In the genomic region with DNA sequence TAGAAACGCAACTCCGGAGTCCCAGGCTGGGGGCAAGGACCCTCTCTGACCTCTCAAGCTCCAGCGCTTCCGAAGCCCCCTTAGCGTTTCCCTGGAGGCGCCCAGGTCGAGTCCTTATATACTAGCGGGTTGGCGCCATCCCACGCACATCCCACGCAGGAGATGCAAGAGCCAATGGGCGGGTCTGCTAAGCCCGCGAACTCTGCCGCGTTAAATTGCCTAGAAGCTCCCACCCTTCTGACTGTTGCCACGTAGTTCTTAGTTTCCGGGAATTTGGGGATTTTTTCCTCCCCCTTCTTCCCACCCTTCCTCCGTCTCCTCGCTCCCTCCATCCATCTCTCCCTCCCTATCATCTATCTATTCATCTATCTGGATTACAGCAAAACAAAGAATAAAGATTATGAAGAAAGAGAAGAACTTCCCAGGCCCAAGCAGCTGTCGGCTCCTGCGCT, we compare ENCODE assay signal across 8 cellular contexts. TPM values are rescaled to one million over a fixed set of nuclear protein-coding genes. Genes with fewer than 3 reads are reported as not detected.
DNase-seq lines count a peak whose midpoint lies in the region; ATAC-seq and TF ChIP-seq lines count a peak whose summit lies in the region.

A gene with protein sequence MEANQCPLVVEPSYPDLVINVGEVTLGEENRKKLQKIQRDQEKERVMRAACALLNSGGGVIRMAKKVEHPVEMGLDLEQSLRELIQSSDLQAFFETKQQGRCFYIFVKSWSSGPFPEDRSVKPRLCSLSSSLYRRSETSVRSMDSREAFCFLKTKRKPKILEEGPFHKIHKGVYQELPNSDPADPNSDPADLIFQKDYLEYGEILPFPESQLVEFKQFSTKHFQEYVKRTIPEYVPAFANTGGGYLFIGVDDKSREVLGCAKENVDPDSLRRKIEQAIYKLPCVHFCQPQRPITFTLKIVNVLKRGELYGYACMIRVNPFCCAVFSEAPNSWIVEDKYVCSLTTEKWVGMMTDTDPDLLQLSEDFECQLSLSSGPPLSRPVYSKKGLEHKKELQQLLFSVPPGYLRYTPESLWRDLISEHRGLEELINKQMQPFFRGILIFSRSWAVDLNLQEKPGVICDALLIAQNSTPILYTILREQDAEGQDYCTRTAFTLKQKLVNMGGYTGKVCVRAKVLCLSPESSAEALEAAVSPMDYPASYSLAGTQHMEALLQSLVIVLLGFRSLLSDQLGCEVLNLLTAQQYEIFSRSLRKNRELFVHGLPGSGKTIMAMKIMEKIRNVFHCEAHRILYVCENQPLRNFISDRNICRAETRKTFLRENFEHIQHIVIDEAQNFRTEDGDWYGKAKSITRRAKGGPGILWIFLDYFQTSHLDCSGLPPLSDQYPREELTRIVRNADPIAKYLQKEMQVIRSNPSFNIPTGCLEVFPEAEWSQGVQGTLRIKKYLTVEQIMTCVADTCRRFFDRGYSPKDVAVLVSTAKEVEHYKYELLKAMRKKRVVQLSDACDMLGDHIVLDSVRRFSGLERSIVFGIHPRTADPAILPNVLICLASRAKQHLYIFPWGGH (minus strand): TSS at position 90 of the 452 bp plus-strand sequence. CDS start 9,814 bp downstream, outside the sequence.

- in situ Hi-C loops in astrocyte of the cerebellum (cut with HindIII; ENCODE audit: low sequenced_read_pairs): no loop called here

- H3K9ac ChIP-seq in Loucy (ENCODE audit: low read depth, low read length, poor library complexity, severe bottlenecking): peak within 1 kb of the TSS; percentile 92

- H3K27ac ChIP-seq in 22Rv1 (peak within 1 kb of the TSS; percentile 78), hepatocyte (peak within 1 kb of the TSS; percentile 49), sigmoid colon (peak within 1 kb of the TSS; percentile 91 to 95 (median 93))

- H3K4me2 ChIP-seq in Loucy (ENCODE audit: low read depth, low read length, poor library complexity, severe bottlenecking) (peak within 1 kb of the TSS; percentile 71), hepatocyte (peak within 1 kb of the TSS; percentile 94)

- peaks cover 52% of the 10 kb centered on the region for H3K79me2 ChIP-seq in Loucy (ENCODE audit: insufficient read depth, low read length)
- H3K79me2 ChIP-seq in hepatocyte: no peaks in the 10 kb centered on the region

- peak; percentile 55 for ATAC-seq in GM18868 (IDR thresholded peaks at IDR 0.05; ENCODE audit: unreplicated experiment)
- ATAC-seq in GM21515 (IDR thresholded peaks at IDR 0.05; ENCODE audit: unreplicated experiment): no peak

- WGBS in hepatocyte (ENCODE audit: low lambda C conversion rate, missing lambda C conversion rate): 2% methylated on average over 22 of the region's 22 CpGs
- 0 to 5% methylated on average over 22 of the region's 22 CpGs for WGBS in sigmoid colon, 2 donors

- H3K9me3 ChIP-seq in Loucy (ENCODE audit: insufficient read depth, low read depth, low read length): peaks cover 5% of the 10 kb centered on the region
- H3K9me3 ChIP-seq in hepatocyte (ENCODE audit: low read depth): no peaks in the 10 kb centered on the region
- no peaks in the 10 kb centered on the region for H3K9me3 ChIP-seq in sigmoid colon

- H3K36me3 ChIP-seq in Loucy (ENCODE audit: insufficient read depth, low read length) (peaks cover 7% of the 10 kb centered on the region), hepatocyte (replicated peaks; ENCODE audit: insufficient read depth, low read depth) (no peaks in the 10 kb centered on the region), sigmoid colon (no peaks in the 10 kb centered on the region)

- H3K27me3 ChIP-seq in Loucy (ENCODE audit: insufficient read depth, low read length, poor library complexity, severe bottlenecking): peaks cover 24% of the 10 kb centered on the region
- H3K27me3 ChIP-seq in hepatocyte: peaks cover 60% of the 10 kb centered on the region
- H3K27me3 ChIP-seq in sigmoid colon: peaks cover 0 to 24% (median 0%) of the 10 kb centered on the region in 3 donors

- peaks cover 33% of the 10 kb centered on the region for H3K4me1 ChIP-seq in Loucy (ENCODE audit: insufficient read depth, low read length, poor library complexity, severe bottlenecking)
- peaks cover 3% of the 10 kb centered on the region for H3K4me1 ChIP-seq in hepatocyte (ENCODE audit: insufficient read depth)
- peaks cover 0 to 24% (median 0%) of the 10 kb centered on the region in 4 donors for H3K4me1 ChIP-seq in sigmoid colon

- peak; percentile 79 for DNase-seq in T-helper 9 cell
- peak; percentile 49 for DNase-seq in astrocyte of the cerebellum (ENCODE audit: low read depth)
- DNase-seq in hepatocyte (ENCODE audit: low spot score): peak; percentile 59
- peak; percentile 97 for DNase-seq in sigmoid colon

- 0 out of 2 replicates have a peak, but pooled peaks cover 6% of the 10 kb centered on the region for H3F3A ChIP-seq in Loucy (ENCODE audit: low read depth)

- intact Hi-C loops in sigmoid colon (cut with DNase I): loop anchor here (2.0 to 5.0 kb wide), 5 partner anchors 59 to 164 kb away; a partner anchor contains a TSS

- H2AFZ ChIP-seq in Loucy (ENCODE audit: low read length) (peak within 1 kb of the TSS; percentile 71), hepatocyte (peak within 1 kb of the TSS; percentile 71)

- H3K9me2 ChIP-seq in Loucy (replicated peaks; ENCODE audit: low read depth, low read length) (no peaks in the 10 kb centered on the region), hepatocyte (replicated peaks; ENCODE audit: insufficient read depth) (no peaks in the 10 kb centered on the region)

- peak; percentile 79 to 82 for TF ChIP-seq POLR2A in sigmoid colon (IDR thresholded peaks at IDR 0.05)

- peaks cover 23% of the 10 kb centered on the region for H4K20me1 ChIP-seq in Loucy (ENCODE audit: insufficient read depth, low read length, poor library complexity, severe bottlenecking)
- no peaks in the 10 kb centered on the region for H4K20me1 ChIP-seq in hepatocyte (ENCODE audit: insufficient read depth, poor library complexity, severe bottlenecking)

- no peak for TF ChIP-seq CTCF in 22Rv1 (IDR thresholded peaks at IDR 0.05)
- TF ChIP-seq CTCF in Loucy (conservative IDR thresholded peaks at IDR 0.05; ENCODE audit: low read length): no peak
- TF ChIP-seq CTCF in astrocyte of the cerebellum (IDR thresholded peaks at IDR 0.05; ENCODE audit: low read depth, low read length, missing control alignments): no peak
- TF ChIP-seq CTCF in hepatocyte (IDR thresholded peaks at IDR 0.05; ENCODE audit: poor library complexity): no peak
- TF ChIP-seq CTCF in sigmoid colon (IDR thresholded peaks at IDR 0.05): no peak

- peak within 1 kb of the TSS; percentile 79 for H3K4me3 ChIP-seq in Loucy (ENCODE audit: low read length, poor library complexity, severe bottlenecking)
- peak within 1 kb of the TSS; percentile 41 for H3K4me3 ChIP-seq in astrocyte of the cerebellum (ENCODE audit: low read depth, low read length)
- peak within 1 kb of the TSS; percentile 42 for H3K4me3 ChIP-seq in hepatocyte
- peak within 1 kb of the TSS; percentile 52 to 67 (median 64) for H3K4me3 ChIP-seq in sigmoid colon

- TF ChIP-seq EP300 in sigmoid colon (IDR thresholded peaks at IDR 0.05): peak in 1 of 4 donors; percentile 12

RNA-seq across cellular contexts. Expression of the gene that starts here (rescaled TPM):
- 6.3 and 8.3 TPM in 2 replicates for total RNA-seq in hepatocyte
- polyA plus RNA-seq in hepatocyte: 1.4 and 2.5 TPM in 2 replicates
- 10 to 100 TPM; 17.8 to 28.0 (median 25.7) TPM for total RNA-seq in sigmoid colon
- 1 to 10 TPM; 1.2 to 4.6 (median 4.3) TPM for polyA plus RNA-seq in sigmoid colon
